Comparison of ENCODE assay signal across 10 cellular contexts in the genomic region with DNA sequence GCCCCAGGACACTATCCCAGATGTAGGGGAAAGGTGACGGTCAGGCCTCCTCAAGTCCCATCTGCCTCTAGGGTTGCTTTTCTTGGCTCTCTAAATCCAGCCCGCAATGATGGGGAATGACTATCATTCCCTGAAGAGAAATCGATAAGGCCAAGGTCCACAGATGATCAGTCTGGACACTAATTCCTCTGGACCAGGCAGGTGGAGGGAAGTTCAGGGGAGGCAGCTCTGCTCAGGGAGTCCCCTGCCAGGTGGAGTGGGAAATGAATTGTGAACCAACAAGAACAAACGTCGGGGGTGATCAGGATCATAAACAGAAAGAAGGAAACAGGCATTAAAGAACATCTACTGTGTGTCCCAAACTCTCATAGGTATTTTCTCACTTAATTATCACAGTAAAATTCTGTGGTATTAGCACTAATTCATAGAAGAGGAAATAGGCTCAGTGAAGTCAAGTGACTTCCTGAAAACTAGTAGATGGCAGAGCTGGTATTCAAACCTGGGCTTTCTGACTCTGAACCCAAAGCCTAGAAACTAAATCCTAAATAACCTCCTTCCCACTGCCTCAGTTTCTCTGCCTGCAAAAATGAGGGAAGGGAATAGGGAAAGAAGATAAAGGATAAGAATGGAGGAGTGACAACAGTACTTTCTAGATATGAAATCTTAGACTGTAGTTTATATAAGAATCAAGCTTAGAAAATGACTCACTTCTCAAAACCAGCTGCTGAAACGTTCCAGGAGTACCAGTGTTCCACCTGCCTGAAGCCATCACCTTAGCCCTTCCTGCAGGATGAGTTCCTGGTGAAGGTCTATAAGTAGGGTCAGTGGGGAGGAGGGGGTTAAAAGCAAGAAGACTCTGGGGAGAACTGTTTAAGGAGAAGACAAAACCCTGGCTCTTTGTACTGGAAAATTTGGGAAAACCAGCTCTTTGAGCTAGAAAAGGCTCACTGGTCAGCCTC. TPM values are rescaled to one million over a fixed set of nuclear protein-coding genes. Genes with fewer than 3 reads are reported as not detected.
DNase-seq lines count a peak whose midpoint lies in the region; ATAC-seq and TF ChIP-seq lines count a peak whose summit lies in the region.
"Had no signal": no experiment of that assay in that cellular context is flagged by ENCODE, and none has a peak within 500 bp of the region (broad histone marks: within the 10 kb centered on the region; RNA-seq: fewer than 3 reads in every experiment).

No MANE protein-coding gene starts in this region.

- TF ChIP-seq CTCF in lower lobe of right lung (IDR thresholded peaks at IDR 0.05) = no peak
- TF ChIP-seq CTCF in tibial nerve (IDR thresholded peaks at IDR 0.05) = no peak

- peak overlapping the region; percentile 92 for H3K27ac Mint-ChIP-seq in activated naive CD4-positive, alpha-beta T cell treated with anti-CD3 and anti-CD28 coated beads, Interleukin-2, amount 50 U/mL, for 24 hours
- H3K27ac Mint-ChIP-seq in T-helper 17 cell = peak overlapping the region; percentile 27

- H3K4me1 Mint-ChIP-seq in activated naive CD4-positive, alpha-beta T cell treated with anti-CD3 and anti-CD28 coated beads, Interleukin-2, amount 50 U/mL, for 24 hours = peaks cover 65% of the 10 kb centered on the region
- peaks cover 35% of the 10 kb centered on the region for H3K4me1 Mint-ChIP-seq in T-helper 17 cell

- H3K36me3 ChIP-seq in lower lobe of right lung (no peaks in the 10 kb centered on the region), tibial nerve (no peaks in the 10 kb centered on the region)

- peak overlapping the region; percentile 63 for H3K4me3 Mint-ChIP-seq in activated naive CD4-positive, alpha-beta T cell treated with anti-CD3 and anti-CD28 coated beads, Interleukin-2, amount 50 U/mL, for 24 hours
- H3K4me3 Mint-ChIP-seq in T-helper 17 cell = peak overlapping the region; percentile 50

- 75 to 79% methylated on average over 6 of the region's 6 CpGs for WGBS in tibial nerve, 2 donors

- no peak for DNase-seq in activated naive CD4-positive, alpha-beta T cell treated with anti-CD3 and anti-CD28 coated beads, Interleukin-2, amount 50 U/mL, for 16 hours
- DNase-seq in T-helper 17 cell (no peak), lower lobe of right lung (no peak), tibial nerve (ENCODE audit: low spot score in 2 of 2) (no peak), SW 1271 (lab: John Stamatoyannopoulos, UW) (no peak)
- DNase-seq: foreskin keratinocyte, NCI-H774 had no signal

- H3K27ac ChIP-seq in lower lobe of right lung (peak overlapping the region; percentile 87), tibial nerve (peak overlapping the region in 3 of 4 donors; percentile 92 to 96 (median 95))
- H3K27ac ChIP-seq: foreskin keratinocyte had no signal

- TF ChIP-seq EP300 in tibial nerve (IDR thresholded peaks at IDR 0.05) = no peak

- H3K4me1 ChIP-seq in lower lobe of right lung = peaks cover 100% of the 10 kb centered on the region
- peaks cover 0 to 100% (median 97%) of the 10 kb centered on the region in 4 donors for H3K4me1 ChIP-seq in tibial nerve

- H3K27me3 ChIP-seq in lower lobe of right lung (ENCODE audit: low read depth) (no peaks in the 10 kb centered on the region), tibial nerve (no peaks in the 10 kb centered on the region)
- H3K27me3 ChIP-seq: foreskin keratinocyte had no signal

- no peaks in the 10 kb centered on the region for H3K27me3 Mint-ChIP-seq in activated naive CD4-positive, alpha-beta T cell treated with anti-CD3 and anti-CD28 coated beads, Interleukin-2, amount 50 U/mL, for 24 hours
- H3K27me3 Mint-ChIP-seq in T-helper 17 cell = no peaks in the 10 kb centered on the region

- ATAC-seq in T-helper 17 cell (no peak), lower lobe of right lung (no peak), HG02623 (IDR thresholded peaks at IDR 0.05; ENCODE audit: unreplicated experiment) (no peak), GM18517 (IDR thresholded peaks at IDR 0.05; ENCODE audit: unreplicated experiment) (no peak)
- ATAC-seq: foreskin keratinocyte had no signal

- no peaks in the 10 kb centered on the region for H3K9me3 ChIP-seq in T-helper 17 cell (ENCODE audit: control insufficient read depth, low read length, poor library complexity, severe bottlenecking)
- no peaks in the 10 kb centered on the region for H3K9me3 ChIP-seq in lower lobe of right lung
- H3K9me3 ChIP-seq in tibial nerve = no peaks in the 10 kb centered on the region

- H3K4me3 ChIP-seq in lower lobe of right lung (no peak overlapping the region), tibial nerve (no peak overlapping the region)

- no peaks in the 10 kb centered on the region for H3K9me3 Mint-ChIP-seq in activated naive CD4-positive, alpha-beta T cell treated with anti-CD3 and anti-CD28 coated beads, Interleukin-2, amount 50 U/mL, for 24 hours

- no peak for TF ChIP-seq POLR2A in tibial nerve (IDR thresholded peaks at IDR 0.05)

- H3K36me3 Mint-ChIP-seq in activated naive CD4-positive, alpha-beta T cell treated with anti-CD3 and anti-CD28 coated beads, Interleukin-2, amount 50 U/mL, for 24 hours = peaks cover under 1% of the 10 kb centered on the region
- H3K36me3 Mint-ChIP-seq in T-helper 17 cell (ENCODE audit: low read depth) = no peaks in the 10 kb centered on the region

- intact Hi-C loops in lower lobe of right lung (cut with DNase I) = loop anchor here (10.0 kb wide), 1 partner anchor 56 kb away; no protein-coding TSS in a partner anchor

RNA-seq across cellular contexts. Expression of a gene that starts 7.5 kb away (rescaled TPM):
- total RNA-seq in T-helper 17 cell (10 to 100 TPM in 1 of 2 donors, 1 to 10 TPM in 1; 8.0 to 13.4 TPM), lower lobe of right lung (17.2 TPM), tibial nerve (1 to 10 TPM; 2.7 to 6.3 (median 4.2) TPM)

RNA-seq across cellular contexts. Expression of a gene that starts 59.6 kb away (rescaled TPM):
- 1 to 10 TPM; 1.1 to 3.4 TPM for total RNA-seq in T-helper 17 cell
- total RNA-seq in lower lobe of right lung = 1.4 TPM
- total RNA-seq in tibial nerve = 1 to 10 TPM in 2 of 4 donors, under 1 TPM in 1, not detected in 1; 0.22 to 6.9 (median 3.9) TPM
